Comparison of ENCODE assay signal across 1 cellular context in genomic region chr6:122432816-122433215, GRCh38.
TF ChIP-seq lines count a peak whose summit lies in the region.

No MANE protein-coding gene starts in this region.

TF ChIP-seq in GM12878, 131 proteins besides CTCF, POLR2A, EP300 and RAD21 (continued from another document):
- TF ChIP-seq SMAD1 (IDR thresholded peaks at IDR 0.05; ENCODE audit: low read depth, partially characterized antibody) (no peak), JUNB (IDR thresholded peaks at IDR 0.05) (peak; percentile 87)
